1 cellular context compared by ENCODE assay signal in genomic region chr1:63797056-63797726, GRCh38.
TF ChIP-seq lines count a peak whose summit lies in the region.

No MANE protein-coding gene starts in this region.

TF ChIP-seq in GM23338, 12 proteins besides CTCF, POLR2A, EP300 and RAD21 (continued from another document):
- no peak for TF ChIP-seq ZNF462 (CRISPR knock-in tag; IDR thresholded peaks at IDR 0.05)
- no peak for TF ChIP-seq EZH2 (IDR thresholded peaks at IDR 0.05; ENCODE audit: low read depth, unreplicated experiment)
- no peak for TF ChIP-seq ETS1 (IDR thresholded peaks at IDR 0.05)
- no peak for TF ChIP-seq POLR2AphosphoS5 (IDR thresholded peaks at IDR 0.05; ENCODE audit: low read depth)
- no peak for TF ChIP-seq JUNB (IDR thresholded peaks at IDR 0.05; ENCODE audit: unreplicated experiment)
- no peak for TF ChIP-seq REST (IDR thresholded peaks at IDR 0.05; ENCODE audit: unreplicated experiment)
- no peak for TF ChIP-seq ZNF114 (CRISPR knock-in tag; IDR thresholded peaks at IDR 0.05)
- TF ChIP-seq STAT1 (IDR thresholded peaks at IDR 0.05; ENCODE audit: unreplicated experiment) = no peak
- no peak for TF ChIP-seq NANOG (IDR thresholded peaks at IDR 0.05; ENCODE audit: borderline replicate concordance)
TF ChIP-seq in GM23338: peak in this region for 0.
